ENCODE assay signal across 9 cellular contexts in genomic region chr1:205449254-205449749, GRCh38. TPM values are rescaled to one million over a fixed set of nuclear protein-coding genes. Genes with fewer than 3 reads are reported as not detected.
DNase-seq lines count a peak whose midpoint lies in the region; ATAC-seq, FAIRE-seq and TF ChIP-seq lines count a peak whose summit lies in the region.
"Had no signal": no experiment of that assay in that cellular context is flagged by ENCODE, and none has a peak within 500 bp of the region (broad histone marks: within the 10 kb centered on the region; RNA-seq: fewer than 3 reads in every experiment).

No MANE protein-coding gene starts in this region.

- H3K27me3 Mint-ChIP-seq in H9 (ENCODE audit: low read depth): peaks cover 11% of the 10 kb centered on the region
- H3K27me3 Mint-ChIP-seq in MCF 10A (ENCODE audit: insufficient read depth, unreplicated experiment): peaks cover 34% of the 10 kb centered on the region

- no peak overlapping the region for H2BK15ac ChIP-seq in H9 (ENCODE audit: low read depth, low read length)

- H4K8ac ChIP-seq in H9 (replicated peaks; ENCODE audit: insufficient read length, low read depth, low read length): no peak overlapping the region

- no peak overlapping the region for H2AFZ ChIP-seq in H9 (ENCODE audit: low read length)

- H4K20me1 ChIP-seq in H9 (ENCODE audit: control insufficient read depth, insufficient read depth, insufficient read length): no peaks in the 10 kb centered on the region

- H3K4me2 ChIP-seq in A549: peak overlapping the region; percentile 55
- peak overlapping the region; percentile 55 for H3K4me2 ChIP-seq in H9 (ENCODE audit: insufficient read depth, insufficient read length, low read length)
- H3K4me2 ChIP-seq: KMS-11 had no signal

- CTCF ChIA-PET in A549 (lab: Yijun Ruan, JAX): interaction anchor here (0.9 to 11.2 kb wide), 11 partner anchors 8 to 142 kb away, joined by 3 to 93 read pairs (median 5); no protein-coding TSS in a partner anchor
- CTCF ChIA-PET in MCF 10A (lab: Yijun Ruan, JAX): interaction anchor here (0.5 to 3.0 kb wide), 15 partner anchors 8 to 221 kb away, joined by 3 to 27 read pairs (median 3); no protein-coding TSS in a partner anchor

- WGBS in A549 (ENCODE audit: missing lambda C conversion rate): 78% methylated on average over 4 of the region's 4 CpGs
- no CpG with 5 or more reads among the region's 4 CpGs for WGBS in H9 (ENCODE audit: extremely low coverage, insufficient read length, low lambda C conversion rate)
- WGBS in gastroesophageal sphincter (ENCODE audit: low coverage in 1 of 2), 2 donors: 100% methylated on average over 2 of the region's 4 CpGs; no CpG with 5 or more reads in 1 of the 2 donors

- H2BK20ac ChIP-seq in H9 (ENCODE audit: low read depth, low read length, poor library complexity, severe bottlenecking): no peak overlapping the region

- peaks cover 89 to 94% of the 10 kb centered on the region in 2 experiments for H3K4me1 Mint-ChIP-seq in H9
- peaks cover 36% of the 10 kb centered on the region for H3K4me1 Mint-ChIP-seq in MCF 10A (ENCODE audit: insufficient read depth, unreplicated experiment)

- ATAC-seq in A549 (peak in 1 of 2 experiments; percentile 11; a peak in 2 of 6 replicates), gastroesophageal sphincter (no peak)

- H3K79me2 ChIP-seq in H9 (ENCODE audit: insufficient read depth, low read length): no peaks in the 10 kb centered on the region

- TF ChIP-seq CTCF in A549 (IDR thresholded peaks at IDR 0.05) (no peak), H9 (conservative IDR thresholded peaks at IDR 0.05) (no peak), MCF 10A (IDR thresholded peaks at IDR 0.05; ENCODE audit: unreplicated experiment) (no peak), tibial artery (IDR thresholded peaks at IDR 0.05) (no peak), gastroesophageal sphincter (IDR thresholded peaks at IDR 0.05) (no peak)

- intact Hi-C loops in MCF 10A (cut with micrococcal nuclease): no loop called here
- intact Hi-C loops in tibial artery (cut with DNase I; ENCODE audit: low total_unique reads): no loop called here

- TF ChIP-seq EP300 in A549 (IDR thresholded peaks at IDR 0.05) (no peak), gastroesophageal sphincter (IDR thresholded peaks at IDR 0.05) (no peak)

- H3K27ac ChIP-seq in A549: peak overlapping the region; percentile 36 to 53; a peak in 5 of 6 replicates
- no peak overlapping the region for H3K27ac ChIP-seq in H9 (ENCODE audit: insufficient read length, low read depth, low read length)
- no peak overlapping the region for H3K27ac ChIP-seq in tibial artery
- no peak overlapping the region for H3K27ac ChIP-seq in gastroesophageal sphincter
- H3K27ac ChIP-seq: KMS-11 had no signal

- no peak overlapping the region for H4K5ac ChIP-seq in H9 (ENCODE audit: insufficient read length, low read depth, low read length)

- H2AK5ac ChIP-seq in H9 (ENCODE audit: insufficient read length, low read length): no peak overlapping the region

- TF ChIP-seq RAD21 in A549 (conservative IDR thresholded peaks at IDR 0.05 in 1 of 2, IDR thresholded peaks at IDR 0.05 in 1 of 2): no peak

- H3K9ac ChIP-seq in H9 (ENCODE audit: extremely low read depth, insufficient read length, low read length): no peak overlapping the region
- H3K9ac ChIP-seq: KMS-11 had no signal

- FAIRE-seq in A549 (lab: Jason Lieb, UNC): no peak
- FAIRE-seq in GM12891 (lab: Jason Lieb, UNC): no peak

- H3K27me3 ChIP-seq in H9 (ENCODE audit: insufficient read depth, low read length): no peaks in the 10 kb centered on the region; the same call in 1 of the 2 replicates
- H3K27me3 ChIP-seq in tibial artery: peaks cover 0 to 60% of the 10 kb centered on the region in 2 donors
- H3K27me3 ChIP-seq in gastroesophageal sphincter: peaks cover 51% of the 10 kb centered on the region

- 0 out of 2 replicates have a peak overlapping the region, but pooled peaks have one; percentile 12 for H3K14ac ChIP-seq in H9 (ENCODE audit: insufficient read depth, low read length)

- H3K4me3 Mint-ChIP-seq in H9 (peak overlapping the region; percentile 71 to 80), MCF 10A (ENCODE audit: unreplicated experiment) (peak overlapping the region; percentile 89)

- H3K27ac Mint-ChIP-seq in H9 (peak overlapping the region; percentile 61 to 95 (median 71); a peak in 5 of 7 replicates), MCF 10A (ENCODE audit: low read depth, unreplicated experiment) (peak overlapping the region; percentile 98)

- H4K91ac ChIP-seq in H9 (ENCODE audit: insufficient read length, low read depth, low read length): no peak overlapping the region

- no peak overlapping the region for H3K4ac ChIP-seq in H9 (ENCODE audit: low read depth, low read length)

- peaks cover 3% of the 10 kb centered on the region for H3K79me1 ChIP-seq in H9 (ENCODE audit: insufficient read depth, low read depth, low read length, poor library complexity, severe bottlenecking)

- no peak overlapping the region for H2BK12ac ChIP-seq in H9 (ENCODE audit: insufficient read length, low read depth, low read length)

- no peaks in the 10 kb centered on the region for H3K36me3 ChIP-seq in tibial artery
- H3K36me3 ChIP-seq in gastroesophageal sphincter: no peaks in the 10 kb centered on the region

- H2BK120ac ChIP-seq in H9 (ENCODE audit: low read depth, low read length, poor library complexity, severe bottlenecking): no peak overlapping the region

- TF ChIP-seq POLR2A in A549 (IDR thresholded peaks at IDR 0.05; ENCODE audit: low read length): no peak
- no peak for TF ChIP-seq POLR2A in GM12891 (IDR thresholded peaks at IDR 0.05; ENCODE audit: low read depth, low read length)
- no peak for TF ChIP-seq POLR2A in gastroesophageal sphincter (IDR thresholded peaks at IDR 0.05)

- no peaks in the 10 kb centered on the region for H3K9me3 ChIP-seq in A549
- no peaks in the 10 kb centered on the region for H3K9me3 ChIP-seq in H9 (ENCODE audit: control insufficient read depth, low read depth, low read length)
- H3K9me3 ChIP-seq in tibial artery: no peaks in the 10 kb centered on the region
- no peaks in the 10 kb centered on the region for H3K9me3 ChIP-seq in gastroesophageal sphincter

- H3T11ph ChIP-seq in H9 (ENCODE audit: low read length): no peak overlapping the region

- BruUV-seq in MCF 10A (replicated peaks; lab: Mats Ljungman, UMichigan): TSS peak; percentile 36

- no peak overlapping the region for H2BK5ac ChIP-seq in H9 (ENCODE audit: insufficient read length, low read length)

- no peak overlapping the region for H3K56ac ChIP-seq in H9 (ENCODE audit: insufficient read length, low read depth, low read length)

- H3K18ac ChIP-seq in H9 (ENCODE audit: insufficient read length, low read depth, low read length): peak overlapping the region; percentile 58

- no peak overlapping the region for H3K23ac ChIP-seq in H9 (ENCODE audit: insufficient read length, low read depth, low read length)

- DNase-seq in A549 (ENCODE audit: low read depth in 1 of 2, low spot score in 1 of 2) (no peak), H9 (no peak), MCF 10A (ENCODE audit: unreplicated experiment) (no peak), kidney tubule cell (ENCODE audit: low spot score) (peak; percentile 10), GM12891 (ENCODE audit: insufficient read length, low spot score) (no peak), tibial artery (no peak), OCI-M1 (lab: John Stamatoyannopoulos, UW) (no peak)

- H3K4me3 ChIP-seq in A549: no peak overlapping the region
- H3K4me3 ChIP-seq in tibial artery: no peak overlapping the region
- H3K4me3 ChIP-seq in gastroesophageal sphincter: no peak overlapping the region

- H3K4me1 ChIP-seq in A549 (peaks cover 12% of the 10 kb centered on the region), H9 (ENCODE audit: insufficient read depth, low read length) (peaks cover 41% of the 10 kb centered on the region), tibial artery (peaks cover 0 to 27% (median 9%) of the 10 kb centered on the region in 4 donors), gastroesophageal sphincter (peaks cover 0 to 25% (median 5%) of the 10 kb centered on the region in 3 donors)

- peaks cover 13% of the 10 kb centered on the region for H3K23me2 ChIP-seq in H9 (ENCODE audit: insufficient read length, low read depth, low read length, poor library complexity, severe bottlenecking)

- no peaks in the 10 kb centered on the region for H3K9me3 Mint-ChIP-seq in H9
- no peaks in the 10 kb centered on the region for H3K9me3 Mint-ChIP-seq in MCF 10A (ENCODE audit: unreplicated experiment)

- POLR2A ChIA-PET in A549 (lab: Yijun Ruan, JAX) (no interaction called here), MCF 10A (lab: Yijun Ruan, JAX) (interaction anchor here (1.1 to 5.6 kb wide), 4 partner anchors 9 to 29 kb away, joined by 3 to 38 read pairs (median 7); no protein-coding TSS in a partner anchor)

- H3K36me3 Mint-ChIP-seq in H9 (ENCODE audit: insufficient read depth in 1 of 3, low read depth in 3 of 3): peaks cover 10 to 39% (median 12%) of the 10 kb centered on the region in 3 experiments; a peak in 6 of 7 replicates
- no peaks in the 10 kb centered on the region for H3K36me3 Mint-ChIP-seq in MCF 10A (ENCODE audit: insufficient read depth, unreplicated experiment)

RNA-seq across cellular contexts. Expression of gene BLACAT1, which starts 6.5 kb away (rescaled TPM):
- polyA plus RNA-seq in A549 (2011; rRNA removed) (0.09 and 0.16 TPM in 2 replicates), A549 (2017; fragmentation: RNase III; extraction: RNeasy Plus Mini Kit Qiagen cat#74134 plus additional on column Dnase treatment) (0.04 TPM in 1 of 3 replicates, not detected in the others)
- 0.01 TPM in 1 of 2 replicates, not detected in the other for polyA plus RNA-seq in A549 (2012; cell fraction: cytosol; rRNA removed)
- polyA plus RNA-seq in A549 (2012; cell fraction: nucleus; rRNA removed): not detected in 2 replicates
- polyA minus RNA-seq in A549 (2011; rRNA and poly(A)+ RNA removed): 0.34 and 0.66 TPM in 2 replicates
- total RNA-seq in H9 (2021) (3.8 and 4.0 TPM in 2 replicates), MCF 10A (2022) (0.72 and 1.1 TPM in 2 replicates), gastroesophageal sphincter (not detected)
- polyA plus RNA-seq in GM12891 (2012; ENCODE audit: low read depth, missing spikeins): not detected

RNA-seq across cellular contexts. Expression of gene LEMD1, which starts 27.4 kb away (rescaled TPM):
- polyA plus RNA-seq in A549 (2011; rRNA removed) (0.14 and 0.36 TPM in 2 replicates), A549 (2017; fragmentation: RNase III; extraction: RNeasy Plus Mini Kit Qiagen cat#74134 plus additional on column Dnase treatment) (0.18 to 0.26 TPM in 2 of 3 replicates, not detected in the other)
- not detected in 2 replicates for polyA plus RNA-seq in A549 (2012; cell fraction: cytosol; rRNA removed)
- not detected in 2 replicates for polyA plus RNA-seq in A549 (2012; cell fraction: nucleus; rRNA removed)
- not detected in 2 replicates for polyA minus RNA-seq in A549 (2011; rRNA and poly(A)+ RNA removed)
- total RNA-seq in H9 (2021) (11.8 and 11.9 TPM in 2 replicates), MCF 10A (2022) (1.4 TPM in 2 replicates), gastroesophageal sphincter (not detected)
- 0.18 TPM for polyA plus RNA-seq in GM12891 (2012; ENCODE audit: low read depth, missing spikeins)

RNA-seq across cellular contexts. Expression of gene CDK18, which starts 55.2 kb away (rescaled TPM):
- 0.75 and 1.3 TPM in 2 replicates for polyA plus RNA-seq in A549 (2011; rRNA removed)
- 0.85 and 0.95 TPM in 2 replicates for polyA plus RNA-seq in A549 (2012; cell fraction: cytosol; rRNA removed)
- 2.6 and 2.7 TPM in 2 replicates for polyA plus RNA-seq in A549 (2012; cell fraction: nucleus; rRNA removed)
- 1.4 to 2.3 TPM (median 2.0 TPM) in 3 replicates for polyA plus RNA-seq in A549 (2017; fragmentation: RNase III; extraction: RNeasy Plus Mini Kit Qiagen cat#74134 plus additional on column Dnase treatment)
- 2.0 and 3.3 TPM in 2 replicates for polyA minus RNA-seq in A549 (2011; rRNA and poly(A)+ RNA removed)
- total RNA-seq in H9 (2021): 34.6 and 38.5 TPM in 2 replicates
- 4.9 and 6.8 TPM in 2 replicates for total RNA-seq in MCF 10A (2022)
- 0.15 TPM for polyA plus RNA-seq in GM12891 (2012; ENCODE audit: low read depth, missing spikeins)
- total RNA-seq in gastroesophageal sphincter: 10 to 100 TPM in 1 of 4 donors, 1 to 10 TPM in 3; 5.1 to 13.7 (median 6.3) TPM

Comparison
In these comparisons a context has a peak if more than half of its experiments do, and no peak if none do; other contexts are left out.
1. H3K27ac ChIP-seq: peak in A549 (2 of 2); none in H9 (single experiment), tibial artery (0 of 2) and gastroesophageal sphincter (0 of 4).